In genomic region chr10:110251392-110251791, GRCh38 we compare ENCODE assay signal across 8 cellular contexts. TPM values are rescaled to one million over a fixed set of nuclear protein-coding genes. Genes with fewer than 3 reads are reported as not detected.
DNase-seq lines count a peak whose midpoint lies in the region; ATAC-seq lines count a peak whose summit lies in the region.
"Not testable (repeated sequence)": the region's sequence is repeated elsewhere in the genome, so short reads cannot be mapped to it uniquely, and the experiment has no call there.

No MANE protein-coding gene starts in this region.

- peak; percentile 84 for ATAC-seq in GM18511 (IDR thresholded peaks at IDR 0.05; ENCODE audit: unreplicated experiment)
- ATAC-seq in GM19351 (IDR thresholded peaks at IDR 0.05; ENCODE audit: unreplicated experiment): peak; percentile 80
- ATAC-seq in GM21529 (IDR thresholded peaks at IDR 0.05; ENCODE audit: unreplicated experiment): peak; percentile 84
- ATAC-seq in HG02870 (IDR thresholded peaks at IDR 0.05; ENCODE audit: unreplicated experiment): peak; percentile 81
- peak; percentile 78 for ATAC-seq in HG03139 (IDR thresholded peaks at IDR 0.05; ENCODE audit: unreplicated experiment)
- peak; percentile 71 for ATAC-seq in HG03575 (IDR thresholded peaks at IDR 0.05; ENCODE audit: extremely low read depth, insufficient number of reproducible peaks, low FRiP score, unreplicated experiment)
- ATAC-seq in activated naive CD4-positive, alpha-beta T cell treated with anti-CD3 and anti-CD28 coated beads, Interleukin-2, amount 50 U/mL, for 72 hours: peak; percentile 86 to 87
- ATAC-seq in stimulated activated naive CD8-positive, alpha-beta T cell treated with anti-CD3 and anti-CD28 coated beads, Interleukin-15, amount 100 ng/mL, for 72 hours: peak; percentile 89

- H3K36me3 Mint-ChIP-seq in activated naive CD4-positive, alpha-beta T cell treated with anti-CD3 and anti-CD28 coated beads, Interleukin-2, amount 50 U/mL, for 72 hours: peaks cover 12 to 43% of the 10 kb centered on the region in 2 donors

- peaks cover 33% of the 10 kb centered on the region for H3K4me1 Mint-ChIP-seq in stimulated activated naive CD8-positive, alpha-beta T cell treated with anti-CD3 and anti-CD28 coated beads, Interleukin-15, amount 100 ng/mL, for 72 hours

- DNase-seq in activated naive CD4-positive, alpha-beta T cell treated with anti-CD3 and anti-CD28 coated beads, Interleukin-2, amount 50 U/mL, for 72 hours (ENCODE audit: low spot score in 2 of 2); stimulated activated naive CD8-positive, alpha-beta T cell treated with anti-CD3 and anti-CD28 coated beads, Interleukin-15, amount 100 ng/mL, for 72 hours: not testable (repeated sequence)

- H3K27ac Mint-ChIP-seq in activated naive CD4-positive, alpha-beta T cell treated with anti-CD3 and anti-CD28 coated beads, Interleukin-2, amount 50 U/mL, for 72 hours: peak overlapping the region; percentile 61 to 75
- H3K27ac Mint-ChIP-seq in stimulated activated naive CD8-positive, alpha-beta T cell treated with anti-CD3 and anti-CD28 coated beads, Interleukin-15, amount 100 ng/mL, for 72 hours: peak overlapping the region; percentile 10 to 61

- not testable (repeated sequence) for H3K27me3 Mint-ChIP-seq in stimulated activated naive CD8-positive, alpha-beta T cell treated with anti-CD3 and anti-CD28 coated beads, Interleukin-15, amount 100 ng/mL, for 72 hours

- H3K4me3 Mint-ChIP-seq in stimulated activated naive CD8-positive, alpha-beta T cell treated with anti-CD3 and anti-CD28 coated beads, Interleukin-15, amount 100 ng/mL, for 72 hours: peak overlapping the region; percentile 48 to 68

- H3K9me3 Mint-ChIP-seq in activated naive CD4-positive, alpha-beta T cell treated with anti-CD3 and anti-CD28 coated beads, Interleukin-2, amount 50 U/mL, for 72 hours; stimulated activated naive CD8-positive, alpha-beta T cell treated with anti-CD3 and anti-CD28 coated beads, Interleukin-15, amount 100 ng/mL, for 72 hours: not testable (repeated sequence)

RNA-seq across cellular contexts. Expression of gene MXI1, which starts 44.0 kb away (rescaled TPM):
- 10 to 100 TPM; 16.2 to 69.6 TPM for total RNA-seq in activated naive CD4-positive, alpha-beta T cell treated with anti-CD3 and anti-CD28 coated beads, Interleukin-2, amount 50 U/mL, for 72 hours

RNA-seq across cellular contexts. Expression of gene SMNDC1, which starts 53.3 kb away (rescaled TPM):
- 10 to 100 TPM; 37.9 to 65.1 TPM for total RNA-seq in activated naive CD4-positive, alpha-beta T cell treated with anti-CD3 and anti-CD28 coated beads, Interleukin-2, amount 50 U/mL, for 72 hours
